In genomic region chrX:87337267-87337666, GRCh38 we compare ENCODE assay signal across 15 cellular contexts.
A peak's percentile ranks its signal among the peaks of the same experiment; 100 is the strongest.
DNase-seq lines count a peak whose midpoint lies in the region; ATAC-seq and TF ChIP-seq lines count a peak whose summit lies in the region.
"Had no signal": no experiment of that assay in that cellular context is flagged by ENCODE, and none has a peak within 500 bp of the region (broad histone marks: within the 10 kb centered on the region; RNA-seq: fewer than 3 reads in every experiment).

No MANE protein-coding gene starts in this region.

- no peak overlapping the region for H3K27ac ChIP-seq in PC-3 (ENCODE audit: low read length)
- H3K27ac ChIP-seq: RWPE1 had no signal

- CTCF ChIA-PET in PC-3 (lab: Charles Lee) = no interaction called here

- no TSS peak for BruUV-seq in PC-3 (replicated peaks; lab: Mats Ljungman, UMichigan)

- peak; percentile 36; the same call in 1 of the 2 replicates for TF ChIP-seq CTCF in PC-3 (conservative IDR thresholded peaks at IDR 0.05; ENCODE audit: low read depth, low read length)

- no peak overlapping the region for H2AFZ ChIP-seq in PC-3 (ENCODE audit: low read length)

- H4K20me1 ChIP-seq in PC-3 (ENCODE audit: low read length) = no peaks in the 10 kb centered on the region

- ATAC-seq in PC-3 (no peak), HG03025 (IDR thresholded peaks at IDR 0.05; ENCODE audit: low FRiP score, unreplicated experiment) (no peak)

- intact Hi-C loops in PC-3 (cut with micrococcal nuclease) = no loop called here

- no peaks in the 10 kb centered on the region for H3K9me3 ChIP-seq in PC-3 (ENCODE audit: low read length)

- no peak overlapping the region for H3K9ac ChIP-seq in PC-3 (ENCODE audit: low read length)

- no peaks in the 10 kb centered on the region for H3K79me2 ChIP-seq in PC-3 (ENCODE audit: low read length)

- no peaks in the 10 kb centered on the region for H3K4me1 ChIP-seq in PC-3 (ENCODE audit: insufficient read depth, low read length)

- H3F3A ChIP-seq in PC-3 (ENCODE audit: low read length, unreplicated experiment) = no peaks in the 10 kb centered on the region

- POLR2A ChIA-PET in PC-3 (lab: Charles Lee; ENCODE audit: unreplicated experiment) = no interaction called here

- no peaks in the 10 kb centered on the region for H3K9me2 ChIP-seq in PC-3 (replicated peaks; ENCODE audit: low read length)

- H3K4me2 ChIP-seq in PC-3 (ENCODE audit: low read length) = no peak overlapping the region

- H3K36me3 ChIP-seq in PC-3 (ENCODE audit: low read depth, low read length) = no peaks in the 10 kb centered on the region

- no peak overlapping the region for H3K4me3 ChIP-seq in PC-3 (ENCODE audit: low read length)

- DNase-seq in SIG-M5 treated with dmso at 0.1 percent for 504 hours (lab: John Stamatoyannopoulos, UW; ENCODE audit: unreplicated experiment) = peak; percentile 1
- no peak for DNase-seq in SIG-M5 (lab: John Stamatoyannopoulos, UW)
- no peak for DNase-seq in PC-3
- DNase-seq in dermis blood vessel endothelial cell = peak; percentile 0
- DNase-seq in superior temporal gyrus (ENCODE audit: extremely low spot score) = peak; percentile 11
- DNase-seq in D341Med (ENCODE audit: low spot score) = no peak
- no peak for DNase-seq in NCI-H345 (lab: John Stamatoyannopoulos, UW)
- DNase-seq: CD4-positive, CD25-positive, alpha-beta regulatory T cell; KG1; NCI-H1092; NCI-H2107; NCI-H446; NCI-H82 had no signal

- H3K27me3 ChIP-seq in PC-3 (ENCODE audit: low read length) = no peaks in the 10 kb centered on the region

Comparison
In these comparisons a context has a peak if more than half of its experiments do, and no peak if none do; other contexts are left out.
1. DNase-seq: peak in SIG-M5 treated with dmso at 0.1 percent for 504 hours (single experiment), dermis blood vessel endothelial cell (single experiment) and superior temporal gyrus (single experiment); none in SIG-M5 (single experiment), PC-3 (single experiment), D341Med (single experiment) and NCI-H345 (single experiment).